1 cellular context compared by ENCODE assay signal in the genomic region with DNA sequence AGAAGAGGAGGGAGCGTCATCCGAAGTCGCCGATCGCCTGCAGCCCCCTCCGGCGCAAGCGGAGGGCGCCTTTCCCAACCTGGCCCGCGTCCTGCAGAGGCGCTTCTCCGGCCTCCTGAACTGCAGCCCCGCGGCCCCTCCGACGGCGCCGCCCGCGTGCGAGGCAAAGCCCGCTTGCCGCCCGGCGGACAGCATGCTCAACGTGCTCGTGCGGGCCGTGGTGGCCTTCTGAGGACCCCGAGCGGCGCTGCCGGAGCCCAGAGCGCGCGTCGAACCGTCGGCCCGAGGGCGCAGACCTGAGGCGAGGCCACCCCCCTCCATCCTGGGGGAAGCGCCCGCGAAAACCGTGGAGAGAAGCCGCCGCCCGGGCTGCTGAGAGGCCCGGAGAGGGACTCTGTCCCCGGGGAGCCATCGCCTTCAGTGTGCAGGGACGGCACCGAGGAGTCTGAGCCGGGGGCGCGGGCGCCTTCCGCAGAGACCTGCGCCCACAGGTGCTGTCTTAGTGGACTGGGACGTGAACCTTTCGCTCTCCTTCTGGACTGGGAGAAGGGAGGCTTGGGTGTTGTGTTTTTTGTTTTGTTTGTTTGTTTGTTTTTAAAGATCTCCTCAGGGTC.
A peak's percentile ranks its signal among the peaks of the same experiment; 100 is the strongest.
TF ChIP-seq lines count a peak whose summit lies in the region.

No MANE protein-coding gene starts in this region.

TF ChIP-seq in H1, 55 proteins besides CTCF, POLR2A, EP300 and RAD21:
- no peak for TF ChIP-seq CBX5 (IDR thresholded peaks at IDR 0.05; ENCODE audit: low read depth, low read length)
- TF ChIP-seq PHF8 (conservative IDR thresholded peaks at IDR 0.05; ENCODE audit: low read depth, low read length), result peak; percentile 5
- peak; percentile 82 for TF ChIP-seq CREB1 (IDR thresholded peaks at IDR 0.05)
- TF ChIP-seq CEBPB (IDR thresholded peaks at IDR 0.05; ENCODE audit: low read depth, low read length), result no peak
- TF ChIP-seq, protein P1, sequence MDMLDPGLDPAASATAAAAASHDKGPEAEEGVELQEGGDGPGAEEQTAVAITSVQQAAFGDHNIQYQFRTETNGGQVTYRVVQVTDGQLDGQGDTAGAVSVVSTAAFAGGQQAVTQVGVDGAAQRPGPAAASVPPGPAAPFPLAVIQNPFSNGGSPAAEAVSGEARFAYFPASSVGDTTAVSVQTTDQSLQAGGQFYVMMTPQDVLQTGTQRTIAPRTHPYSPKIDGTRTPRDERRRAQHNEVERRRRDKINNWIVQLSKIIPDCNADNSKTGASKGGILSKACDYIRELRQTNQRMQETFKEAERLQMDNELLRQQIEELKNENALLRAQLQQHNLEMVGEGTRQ (IDR thresholded peaks at IDR 0.05; ENCODE audit: low read length), result 0 out of 2 replicates have a peak, but pooled peaks have one; percentile 18
- TF ChIP-seq TAF7 (optimal IDR thresholded peaks at IDR 0.05; ENCODE audit: borderline replicate concordance, low read depth, low read length), result peak; percentile 71
- TF ChIP-seq POLR2AphosphoS5 (IDR thresholded peaks at IDR 0.05; ENCODE audit: low read depth, low read length), result peak; percentile 75; the same call in 1 of the 2 replicates
- peak in 1 of 2 experiments; percentile 43; a peak in 1 of 4 replicates for TF ChIP-seq SIN3A (conservative IDR thresholded peaks at IDR 0.05 in 1 of 2, IDR thresholded peaks at IDR 0.05 in 1 of 2; ENCODE audit: low read depth in 1 of 2, low read length in 2 of 2)
- TF ChIP-seq CHD1 (IDR thresholded peaks at IDR 0.05; ENCODE audit: low read depth, low read length), result peak; percentile 5; the same call in 1 of the 2 replicates
TF ChIP-seq in H1: peak in this region for 7.
